Comparison of ENCODE assay signal across 1 cellular context in the genomic region with DNA sequence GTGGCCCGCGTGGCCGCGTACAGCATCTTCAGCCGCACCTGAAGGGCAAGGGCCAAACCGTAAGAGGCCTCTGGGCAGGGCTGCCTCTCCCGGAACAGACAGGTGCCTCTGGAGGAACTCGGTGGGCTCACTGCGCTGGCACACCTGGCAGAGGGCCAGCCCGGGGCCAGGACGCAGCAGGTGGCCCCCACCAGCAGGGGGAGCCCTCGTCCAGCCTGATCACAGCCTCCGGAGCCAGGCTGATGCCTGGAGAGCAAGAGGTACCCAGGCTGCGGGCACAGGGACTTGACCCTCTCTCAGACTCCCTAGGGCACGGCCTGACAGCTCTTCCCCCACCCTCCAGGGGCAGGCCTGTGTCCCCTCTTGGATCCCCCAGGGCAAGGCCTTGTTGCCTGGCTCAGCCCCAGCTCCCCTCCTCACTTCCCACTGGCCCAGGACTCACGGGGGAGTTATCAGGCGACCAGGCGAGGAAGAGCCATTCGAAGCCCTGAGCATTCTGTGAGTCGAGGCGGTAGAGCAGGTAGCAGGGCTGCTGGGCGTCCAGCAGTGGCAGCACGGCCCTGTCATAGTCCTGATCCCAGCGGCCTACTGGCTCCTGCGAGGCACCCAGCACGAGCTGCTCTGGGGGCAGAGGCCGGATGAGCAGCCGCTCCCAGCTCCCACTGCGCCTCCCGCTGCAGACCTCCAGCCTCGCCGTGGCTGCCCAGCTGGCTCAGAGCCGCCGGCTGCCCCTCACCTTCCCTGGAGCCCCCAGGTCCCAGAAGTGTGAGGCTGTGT.
TF ChIP-seq lines count a peak whose summit lies in the region.

No MANE protein-coding gene starts in this region.

TF ChIP-seq in GM12878, 131 proteins besides CTCF, POLR2A, EP300 and RAD21 (continues in another document):
- TF ChIP-seq, protein P1, sequence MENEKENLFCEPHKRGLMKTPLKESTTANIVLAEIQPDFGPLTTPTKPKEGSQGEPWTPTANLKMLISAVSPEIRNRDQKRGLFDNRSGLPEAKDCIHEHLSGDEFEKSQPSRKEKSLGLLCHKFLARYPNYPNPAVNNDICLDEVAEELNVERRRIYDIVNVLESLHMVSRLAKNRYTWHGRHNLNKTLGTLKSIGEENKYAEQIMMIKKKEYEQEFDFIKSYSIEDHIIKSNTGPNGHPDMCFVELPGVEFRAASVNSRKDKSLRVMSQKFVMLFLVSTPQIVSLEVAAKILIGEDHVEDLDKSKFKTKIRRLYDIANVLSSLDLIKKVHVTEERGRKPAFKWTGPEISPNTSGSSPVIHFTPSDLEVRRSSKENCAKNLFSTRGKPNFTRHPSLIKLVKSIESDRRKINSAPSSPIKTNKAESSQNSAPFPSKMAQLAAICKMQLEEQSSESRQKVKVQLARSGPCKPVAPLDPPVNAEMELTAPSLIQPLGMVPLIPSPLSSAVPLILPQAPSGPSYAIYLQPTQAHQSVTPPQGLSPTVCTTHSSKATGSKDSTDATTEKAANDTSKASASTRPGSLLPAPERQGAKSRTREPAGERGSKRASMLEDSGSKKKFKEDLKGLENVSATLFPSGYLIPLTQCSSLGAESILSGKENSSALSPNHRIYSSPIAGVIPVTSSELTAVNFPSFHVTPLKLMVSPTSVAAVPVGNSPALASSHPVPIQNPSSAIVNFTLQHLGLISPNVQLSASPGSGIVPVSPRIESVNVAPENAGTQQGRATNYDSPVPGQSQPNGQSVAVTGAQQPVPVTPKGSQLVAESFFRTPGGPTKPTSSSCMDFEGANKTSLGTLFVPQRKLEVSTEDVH (IDR thresholded peaks at IDR 0.05; ENCODE audit: low read depth, partially characterized antibody) = no peak
- TF ChIP-seq STAT3 (IDR thresholded peaks at IDR 0.05; ENCODE audit: low read depth, low read length) = no peak
- TF ChIP-seq NFYA (IDR thresholded peaks at IDR 0.05; ENCODE audit: borderline replicate concordance, low read depth, low read length) = no peak
- no peak for TF ChIP-seq ZNF217 (IDR thresholded peaks at IDR 0.05)
- TF ChIP-seq JUNB (IDR thresholded peaks at IDR 0.05) = no peak
- no peak for TF ChIP-seq RB1 (IDR thresholded peaks at IDR 0.05; ENCODE audit: borderline replicate concordance)
- TF ChIP-seq ZNF24 (IDR thresholded peaks at IDR 0.05) = no peak
- 0 out of 2 replicates have a peak, but pooled peaks have one; percentile 23 for TF ChIP-seq IRF4 (IDR thresholded peaks at IDR 0.05; ENCODE audit: low read depth, low read length)
- TF ChIP-seq ZNF622 (IDR thresholded peaks at IDR 0.05) = no peak
- TF ChIP-seq, protein P2, sequence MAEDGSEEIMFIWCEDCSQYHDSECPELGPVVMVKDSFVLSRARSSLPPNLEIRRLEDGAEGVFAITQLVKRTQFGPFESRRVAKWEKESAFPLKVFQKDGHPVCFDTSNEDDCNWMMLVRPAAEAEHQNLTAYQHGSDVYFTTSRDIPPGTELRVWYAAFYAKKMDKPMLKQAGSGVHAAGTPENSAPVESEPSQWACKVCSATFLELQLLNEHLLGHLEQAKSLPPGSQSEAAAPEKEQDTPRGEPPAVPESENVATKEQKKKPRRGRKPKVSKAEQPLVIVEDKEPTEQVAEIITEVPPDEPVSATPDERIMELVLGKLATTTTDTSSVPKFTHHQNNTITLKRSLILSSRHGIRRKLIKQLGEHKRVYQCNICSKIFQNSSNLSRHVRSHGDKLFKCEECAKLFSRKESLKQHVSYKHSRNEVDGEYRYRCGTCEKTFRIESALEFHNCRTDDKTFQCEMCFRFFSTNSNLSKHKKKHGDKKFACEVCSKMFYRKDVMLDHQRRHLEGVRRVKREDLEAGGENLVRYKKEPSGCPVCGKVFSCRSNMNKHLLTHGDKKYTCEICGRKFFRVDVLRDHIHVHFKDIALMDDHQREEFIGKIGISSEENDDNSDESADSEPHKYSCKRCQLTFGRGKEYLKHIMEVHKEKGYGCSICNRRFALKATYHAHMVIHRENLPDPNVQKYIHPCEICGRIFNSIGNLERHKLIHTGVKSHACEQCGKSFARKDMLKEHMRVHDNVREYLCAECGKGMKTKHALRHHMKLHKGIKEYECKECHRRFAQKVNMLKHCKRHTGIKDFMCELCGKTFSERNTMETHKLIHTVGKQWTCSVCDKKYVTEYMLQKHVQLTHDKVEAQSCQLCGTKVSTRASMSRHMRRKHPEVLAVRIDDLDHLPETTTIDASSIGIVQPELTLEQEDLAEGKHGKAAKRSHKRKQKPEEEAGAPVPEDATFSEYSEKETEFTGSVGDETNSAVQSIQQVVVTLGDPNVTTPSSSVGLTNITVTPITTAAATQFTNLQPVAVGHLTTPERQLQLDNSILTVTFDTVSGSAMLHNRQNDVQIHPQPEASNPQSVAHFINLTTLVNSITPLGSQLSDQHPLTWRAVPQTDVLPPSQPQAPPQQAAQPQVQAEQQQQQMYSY (CRISPR knock-in tag; IDR thresholded peaks at IDR 0.05) = no peak
- TF ChIP-seq SMARCA5 (IDR thresholded peaks at IDR 0.05) = peak; percentile 46; the same call in 1 of the 2 replicates
- TF ChIP-seq WRNIP1 (IDR thresholded peaks at IDR 0.05; ENCODE audit: borderline replicate concordance, low read depth, low read length) = no peak
- TF ChIP-seq STAT1 (conservative IDR thresholded peaks at IDR 0.05) = no peak
- 0 out of 2 replicates have a peak, but pooled peaks have one; percentile 20 for TF ChIP-seq TCF12 (IDR thresholded peaks at IDR 0.05; ENCODE audit: low read depth, low read length)
- peak; percentile 77 for TF ChIP-seq SMC3 (IDR thresholded peaks at IDR 0.05; ENCODE audit: borderline replicate concordance, low read length)
- peak; percentile 48; the same call in 1 of the 2 replicates for TF ChIP-seq LARP7 (IDR thresholded peaks at IDR 0.05)
- TF ChIP-seq, protein P3, sequence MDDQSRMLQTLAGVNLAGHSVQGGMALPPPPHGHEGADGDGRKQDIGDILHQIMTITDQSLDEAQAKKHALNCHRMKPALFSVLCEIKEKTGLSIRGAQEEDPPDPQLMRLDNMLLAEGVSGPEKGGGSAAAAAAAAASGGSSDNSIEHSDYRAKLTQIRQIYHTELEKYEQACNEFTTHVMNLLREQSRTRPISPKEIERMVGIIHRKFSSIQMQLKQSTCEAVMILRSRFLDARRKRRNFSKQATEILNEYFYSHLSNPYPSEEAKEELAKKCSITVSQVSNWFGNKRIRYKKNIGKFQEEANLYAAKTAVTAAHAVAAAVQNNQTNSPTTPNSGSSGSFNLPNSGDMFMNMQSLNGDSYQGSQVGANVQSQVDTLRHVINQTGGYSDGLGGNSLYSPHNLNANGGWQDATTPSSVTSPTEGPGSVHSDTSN (IDR thresholded peaks at IDR 0.05; ENCODE audit: insufficient replicate concordance, low read depth, low read length) = no peak
- no peak for TF ChIP-seq BRCA1 (IDR thresholded peaks at IDR 0.05; ENCODE audit: low read depth, low read length)
- no peak for TF ChIP-seq RELA (IDR thresholded peaks at IDR 0.05; ENCODE audit: borderline replicate concordance, partially characterized antibody)
- TF ChIP-seq ZSCAN29 (IDR thresholded peaks at IDR 0.05) = no peak
- no peak; the same call in 1 of the 2 replicates for TF ChIP-seq NR2F1 (conservative IDR thresholded peaks at IDR 0.05)
- TF ChIP-seq NR2C1 (IDR thresholded peaks at IDR 0.05) = no peak
- no peak for TF ChIP-seq BCL11A (IDR thresholded peaks at IDR 0.05; ENCODE audit: low read depth, low read length)
- no peak for TF ChIP-seq BACH1 (IDR thresholded peaks at IDR 0.05; ENCODE audit: borderline replicate concordance)
- TF ChIP-seq ZNF274 (IDR thresholded peaks at IDR 0.05; ENCODE audit: insufficient read depth, insufficient read length) = no peak
- peak; percentile 44; the same call in 1 of the 2 replicates for TF ChIP-seq YY1 (IDR thresholded peaks at IDR 0.05; ENCODE audit: low read depth, low read length)
- TF ChIP-seq SIX5 (IDR thresholded peaks at IDR 0.05; ENCODE audit: low read depth, low read length, severe bottlenecking) = no peak
- TF ChIP-seq POLR2AphosphoS5 (IDR thresholded peaks at IDR 0.05; ENCODE audit: low read length) = 0 out of 2 replicates have a peak, but pooled peaks have one; percentile 49
- no peak for TF ChIP-seq KAT2A (conservative IDR thresholded peaks at IDR 0.05; ENCODE audit: control insufficient read depth, low read depth, low read length)
- TF ChIP-seq, protein P4, sequence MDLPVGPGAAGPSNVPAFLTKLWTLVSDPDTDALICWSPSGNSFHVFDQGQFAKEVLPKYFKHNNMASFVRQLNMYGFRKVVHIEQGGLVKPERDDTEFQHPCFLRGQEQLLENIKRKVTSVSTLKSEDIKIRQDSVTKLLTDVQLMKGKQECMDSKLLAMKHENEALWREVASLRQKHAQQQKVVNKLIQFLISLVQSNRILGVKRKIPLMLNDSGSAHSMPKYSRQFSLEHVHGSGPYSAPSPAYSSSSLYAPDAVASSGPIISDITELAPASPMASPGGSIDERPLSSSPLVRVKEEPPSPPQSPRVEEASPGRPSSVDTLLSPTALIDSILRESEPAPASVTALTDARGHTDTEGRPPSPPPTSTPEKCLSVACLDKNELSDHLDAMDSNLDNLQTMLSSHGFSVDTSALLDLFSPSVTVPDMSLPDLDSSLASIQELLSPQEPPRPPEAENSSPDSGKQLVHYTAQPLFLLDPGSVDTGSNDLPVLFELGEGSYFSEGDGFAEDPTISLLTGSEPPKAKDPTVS (IDR thresholded peaks at IDR 0.05; ENCODE audit: low read depth, low read length) = no peak
- TF ChIP-seq, protein P5, sequence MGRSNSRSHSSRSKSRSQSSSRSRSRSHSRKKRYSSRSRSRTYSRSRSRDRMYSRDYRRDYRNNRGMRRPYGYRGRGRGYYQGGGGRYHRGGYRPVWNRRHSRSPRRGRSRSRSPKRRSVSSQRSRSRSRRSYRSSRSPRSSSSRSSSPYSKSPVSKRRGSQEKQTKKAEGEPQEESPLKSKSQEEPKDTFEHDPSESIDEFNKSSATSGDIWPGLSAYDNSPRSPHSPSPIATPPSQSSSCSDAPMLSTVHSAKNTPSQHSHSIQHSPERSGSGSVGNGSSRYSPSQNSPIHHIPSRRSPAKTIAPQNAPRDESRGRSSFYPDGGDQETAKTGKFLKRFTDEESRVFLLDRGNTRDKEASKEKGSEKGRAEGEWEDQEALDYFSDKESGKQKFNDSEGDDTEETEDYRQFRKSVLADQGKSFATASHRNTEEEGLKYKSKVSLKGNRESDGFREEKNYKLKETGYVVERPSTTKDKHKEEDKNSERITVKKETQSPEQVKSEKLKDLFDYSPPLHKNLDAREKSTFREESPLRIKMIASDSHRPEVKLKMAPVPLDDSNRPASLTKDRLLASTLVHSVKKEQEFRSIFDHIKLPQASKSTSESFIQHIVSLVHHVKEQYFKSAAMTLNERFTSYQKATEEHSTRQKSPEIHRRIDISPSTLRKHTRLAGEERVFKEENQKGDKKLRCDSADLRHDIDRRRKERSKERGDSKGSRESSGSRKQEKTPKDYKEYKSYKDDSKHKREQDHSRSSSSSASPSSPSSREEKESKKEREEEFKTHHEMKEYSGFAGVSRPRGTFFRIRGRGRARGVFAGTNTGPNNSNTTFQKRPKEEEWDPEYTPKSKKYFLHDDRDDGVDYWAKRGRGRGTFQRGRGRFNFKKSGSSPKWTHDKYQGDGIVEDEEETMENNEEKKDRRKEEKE (IDR thresholded peaks at IDR 0.05) = no peak
- TF ChIP-seq RBBP5 (conservative IDR thresholded peaks at IDR 0.05) = no peak
- TF ChIP-seq FOXK2 (IDR thresholded peaks at IDR 0.05) = no peak
- TF ChIP-seq HDGF (IDR thresholded peaks at IDR 0.05) = 0 out of 2 replicates have a peak, but pooled peaks have one; percentile 42
- peak in 1 of 2 experiments; percentile 48; a peak in 1 of 4 replicates for TF ChIP-seq BHLHE40 (IDR thresholded peaks at IDR 0.05; ENCODE audit: borderline replicate concordance in 1 of 2, low read depth in 2 of 2, low read length in 1 of 2)
- TF ChIP-seq, protein P6, sequence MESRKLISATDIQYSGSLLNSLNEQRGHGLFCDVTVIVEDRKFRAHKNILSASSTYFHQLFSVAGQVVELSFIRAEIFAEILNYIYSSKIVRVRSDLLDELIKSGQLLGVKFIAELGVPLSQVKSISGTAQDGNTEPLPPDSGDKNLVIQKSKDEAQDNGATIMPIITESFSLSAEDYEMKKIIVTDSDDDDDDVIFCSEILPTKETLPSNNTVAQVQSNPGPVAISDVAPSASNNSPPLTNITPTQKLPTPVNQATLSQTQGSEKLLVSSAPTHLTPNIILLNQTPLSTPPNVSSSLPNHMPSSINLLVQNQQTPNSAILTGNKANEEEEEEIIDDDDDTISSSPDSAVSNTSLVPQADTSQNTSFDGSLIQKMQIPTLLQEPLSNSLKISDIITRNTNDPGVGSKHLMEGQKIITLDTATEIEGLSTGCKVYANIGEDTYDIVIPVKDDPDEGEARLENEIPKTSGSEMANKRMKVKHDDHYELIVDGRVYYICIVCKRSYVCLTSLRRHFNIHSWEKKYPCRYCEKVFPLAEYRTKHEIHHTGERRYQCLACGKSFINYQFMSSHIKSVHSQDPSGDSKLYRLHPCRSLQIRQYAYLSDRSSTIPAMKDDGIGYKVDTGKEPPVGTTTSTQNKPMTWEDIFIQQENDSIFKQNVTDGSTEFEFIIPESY (IDR thresholded peaks at IDR 0.05) = 0 out of 2 replicates have a peak, but pooled peaks have one; percentile 10
- TF ChIP-seq SP1 (IDR thresholded peaks at IDR 0.05; ENCODE audit: low read depth, low read length) = no peak
- TF ChIP-seq CBX5 (IDR thresholded peaks at IDR 0.05; ENCODE audit: low read depth) = no peak
- TF ChIP-seq MTA3 (IDR thresholded peaks at IDR 0.05; ENCODE audit: borderline replicate concordance, low read length) = no peak
- no peak for TF ChIP-seq EZH2 (IDR thresholded peaks at IDR 0.05; ENCODE audit: borderline replicate concordance, control insufficient read depth, low read depth, low read length)
- TF ChIP-seq, protein P7, sequence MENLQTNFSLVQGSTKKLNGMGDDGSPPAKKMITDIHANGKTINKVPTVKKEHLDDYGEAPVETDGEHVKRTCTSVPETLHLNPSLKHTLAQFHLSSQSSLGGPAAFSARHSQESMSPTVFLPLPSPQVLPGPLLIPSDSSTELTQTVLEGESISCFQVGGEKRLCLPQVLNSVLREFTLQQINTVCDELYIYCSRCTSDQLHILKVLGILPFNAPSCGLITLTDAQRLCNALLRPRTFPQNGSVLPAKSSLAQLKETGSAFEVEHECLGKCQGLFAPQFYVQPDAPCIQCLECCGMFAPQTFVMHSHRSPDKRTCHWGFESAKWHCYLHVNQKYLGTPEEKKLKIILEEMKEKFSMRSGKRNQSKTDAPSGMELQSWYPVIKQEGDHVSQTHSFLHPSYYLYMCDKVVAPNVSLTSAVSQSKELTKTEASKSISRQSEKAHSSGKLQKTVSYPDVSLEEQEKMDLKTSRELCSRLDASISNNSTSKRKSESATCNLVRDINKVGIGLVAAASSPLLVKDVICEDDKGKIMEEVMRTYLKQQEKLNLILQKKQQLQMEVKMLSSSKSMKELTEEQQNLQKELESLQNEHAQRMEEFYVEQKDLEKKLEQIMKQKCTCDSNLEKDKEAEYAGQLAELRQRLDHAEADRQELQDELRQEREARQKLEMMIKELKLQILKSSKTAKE (IDR thresholded peaks at IDR 0.05; ENCODE audit: low read depth, poor library complexity, severe bottlenecking) = no peak
- 0 out of 2 replicates have a peak, but pooled peaks have one; percentile 18 for TF ChIP-seq PAX5 (IDR thresholded peaks at IDR 0.05; ENCODE audit: borderline replicate concordance, low read depth, low read length)
- peak; percentile 40; the same call in 1 of the 2 replicates for TF ChIP-seq POLR2AphosphoS2 (IDR thresholded peaks at IDR 0.05; ENCODE audit: low read depth, low read length)
- TF ChIP-seq SIN3A (IDR thresholded peaks at IDR 0.05; ENCODE audit: low read depth, low read length) = no peak
- no peak for TF ChIP-seq KDM1A (IDR thresholded peaks at IDR 0.05; ENCODE audit: borderline replicate concordance)
- TF ChIP-seq CBX3 (IDR thresholded peaks at IDR 0.05; ENCODE audit: borderline replicate concordance, low read depth) = no peak
